1 cellular context compared by ENCODE assay signal in the genomic region with DNA sequence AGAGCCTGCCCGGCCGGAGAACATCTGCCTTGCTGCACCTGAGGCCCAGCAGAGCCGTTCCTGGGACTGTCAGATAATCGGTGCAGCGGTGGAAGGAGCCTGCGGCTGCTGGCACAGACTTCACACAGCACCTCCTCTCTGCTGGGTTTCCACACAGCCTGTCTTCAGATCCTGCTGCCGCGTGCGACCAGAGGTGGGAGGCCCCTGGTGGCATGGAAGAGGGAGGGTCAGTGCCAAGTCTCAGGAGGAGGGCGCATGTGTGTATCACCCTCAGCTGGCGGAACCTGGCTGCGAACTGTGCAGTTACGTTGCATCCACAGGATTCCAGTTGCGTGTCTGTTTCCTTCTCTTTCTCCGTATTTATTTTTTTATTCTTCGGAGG.
TF ChIP-seq lines count a peak whose summit lies in the region.

No MANE protein-coding gene starts in this region.

TF ChIP-seq in GM23338, 12 proteins besides CTCF, POLR2A, EP300 and RAD21 (continued from another document):
- TF ChIP-seq, protein P1, sequence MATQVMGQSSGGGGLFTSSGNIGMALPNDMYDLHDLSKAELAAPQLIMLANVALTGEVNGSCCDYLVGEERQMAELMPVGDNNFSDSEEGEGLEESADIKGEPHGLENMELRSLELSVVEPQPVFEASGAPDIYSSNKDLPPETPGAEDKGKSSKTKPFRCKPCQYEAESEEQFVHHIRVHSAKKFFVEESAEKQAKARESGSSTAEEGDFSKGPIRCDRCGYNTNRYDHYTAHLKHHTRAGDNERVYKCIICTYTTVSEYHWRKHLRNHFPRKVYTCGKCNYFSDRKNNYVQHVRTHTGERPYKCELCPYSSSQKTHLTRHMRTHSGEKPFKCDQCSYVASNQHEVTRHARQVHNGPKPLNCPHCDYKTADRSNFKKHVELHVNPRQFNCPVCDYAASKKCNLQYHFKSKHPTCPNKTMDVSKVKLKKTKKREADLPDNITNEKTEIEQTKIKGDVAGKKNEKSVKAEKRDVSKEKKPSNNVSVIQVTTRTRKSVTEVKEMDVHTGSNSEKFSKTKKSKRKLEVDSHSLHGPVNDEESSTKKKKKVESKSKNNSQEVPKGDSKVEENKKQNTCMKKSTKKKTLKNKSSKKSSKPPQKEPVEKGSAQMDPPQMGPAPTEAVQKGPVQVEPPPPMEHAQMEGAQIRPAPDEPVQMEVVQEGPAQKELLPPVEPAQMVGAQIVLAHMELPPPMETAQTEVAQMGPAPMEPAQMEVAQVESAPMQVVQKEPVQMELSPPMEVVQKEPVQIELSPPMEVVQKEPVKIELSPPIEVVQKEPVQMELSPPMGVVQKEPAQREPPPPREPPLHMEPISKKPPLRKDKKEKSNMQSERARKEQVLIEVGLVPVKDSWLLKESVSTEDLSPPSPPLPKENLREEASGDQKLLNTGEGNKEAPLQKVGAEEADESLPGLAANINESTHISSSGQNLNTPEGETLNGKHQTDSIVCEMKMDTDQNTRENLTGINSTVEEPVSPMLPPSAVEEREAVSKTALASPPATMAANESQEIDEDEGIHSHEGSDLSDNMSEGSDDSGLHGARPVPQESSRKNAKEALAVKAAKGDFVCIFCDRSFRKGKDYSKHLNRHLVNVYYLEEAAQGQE (IDR thresholded peaks at IDR 0.05; ENCODE audit: unreplicated experiment): no peak
- no peak for TF ChIP-seq ZNF114 (CRISPR knock-in tag; IDR thresholded peaks at IDR 0.05)
- no peak for TF ChIP-seq STAT1 (IDR thresholded peaks at IDR 0.05; ENCODE audit: unreplicated experiment)
TF ChIP-seq in GM23338: peak in this region for 0.
